Comparison of ENCODE assay signal across 2 cellular contexts in the genomic region with DNA sequence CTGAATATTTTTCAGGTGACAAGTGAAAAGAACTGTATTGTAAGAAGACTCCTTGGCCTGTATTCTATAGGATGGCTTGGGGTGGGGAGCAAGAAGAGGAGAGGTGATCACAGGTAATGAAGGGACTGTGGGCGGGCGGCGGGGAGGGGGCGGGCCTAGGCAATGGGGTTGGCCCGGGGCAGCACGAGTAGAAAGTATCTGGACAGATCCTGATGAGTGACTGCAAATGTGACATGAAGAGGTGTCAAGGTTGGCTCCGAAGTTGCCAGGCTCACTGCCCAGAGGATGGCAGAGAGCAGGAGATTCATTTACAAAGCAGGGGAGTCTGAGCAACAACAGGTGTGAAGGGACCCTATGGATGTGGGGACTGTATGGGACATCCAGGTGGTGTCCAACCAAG.
TF ChIP-seq lines count a peak whose summit lies in the region.

No MANE protein-coding gene starts in this region.

TF ChIP-seq in GM23338, 12 proteins besides CTCF, POLR2A, EP300 and RAD21:
- TF ChIP-seq ETS1 (IDR thresholded peaks at IDR 0.05) (no peak), EZH2 (IDR thresholded peaks at IDR 0.05; ENCODE audit: low read depth, unreplicated experiment) (no peak), ZNF331 (CRISPR knock-in tag; IDR thresholded peaks at IDR 0.05; ENCODE audit: low read depth) (no peak), STAT1 (IDR thresholded peaks at IDR 0.05; ENCODE audit: unreplicated experiment) (no peak), CREB1 (CRISPR knock-in tag; IDR thresholded peaks at IDR 0.05; ENCODE audit: low read depth) (no peak), REST (IDR thresholded peaks at IDR 0.05; ENCODE audit: unreplicated experiment) (no peak)
- TF ChIP-seq, protein P1, sequence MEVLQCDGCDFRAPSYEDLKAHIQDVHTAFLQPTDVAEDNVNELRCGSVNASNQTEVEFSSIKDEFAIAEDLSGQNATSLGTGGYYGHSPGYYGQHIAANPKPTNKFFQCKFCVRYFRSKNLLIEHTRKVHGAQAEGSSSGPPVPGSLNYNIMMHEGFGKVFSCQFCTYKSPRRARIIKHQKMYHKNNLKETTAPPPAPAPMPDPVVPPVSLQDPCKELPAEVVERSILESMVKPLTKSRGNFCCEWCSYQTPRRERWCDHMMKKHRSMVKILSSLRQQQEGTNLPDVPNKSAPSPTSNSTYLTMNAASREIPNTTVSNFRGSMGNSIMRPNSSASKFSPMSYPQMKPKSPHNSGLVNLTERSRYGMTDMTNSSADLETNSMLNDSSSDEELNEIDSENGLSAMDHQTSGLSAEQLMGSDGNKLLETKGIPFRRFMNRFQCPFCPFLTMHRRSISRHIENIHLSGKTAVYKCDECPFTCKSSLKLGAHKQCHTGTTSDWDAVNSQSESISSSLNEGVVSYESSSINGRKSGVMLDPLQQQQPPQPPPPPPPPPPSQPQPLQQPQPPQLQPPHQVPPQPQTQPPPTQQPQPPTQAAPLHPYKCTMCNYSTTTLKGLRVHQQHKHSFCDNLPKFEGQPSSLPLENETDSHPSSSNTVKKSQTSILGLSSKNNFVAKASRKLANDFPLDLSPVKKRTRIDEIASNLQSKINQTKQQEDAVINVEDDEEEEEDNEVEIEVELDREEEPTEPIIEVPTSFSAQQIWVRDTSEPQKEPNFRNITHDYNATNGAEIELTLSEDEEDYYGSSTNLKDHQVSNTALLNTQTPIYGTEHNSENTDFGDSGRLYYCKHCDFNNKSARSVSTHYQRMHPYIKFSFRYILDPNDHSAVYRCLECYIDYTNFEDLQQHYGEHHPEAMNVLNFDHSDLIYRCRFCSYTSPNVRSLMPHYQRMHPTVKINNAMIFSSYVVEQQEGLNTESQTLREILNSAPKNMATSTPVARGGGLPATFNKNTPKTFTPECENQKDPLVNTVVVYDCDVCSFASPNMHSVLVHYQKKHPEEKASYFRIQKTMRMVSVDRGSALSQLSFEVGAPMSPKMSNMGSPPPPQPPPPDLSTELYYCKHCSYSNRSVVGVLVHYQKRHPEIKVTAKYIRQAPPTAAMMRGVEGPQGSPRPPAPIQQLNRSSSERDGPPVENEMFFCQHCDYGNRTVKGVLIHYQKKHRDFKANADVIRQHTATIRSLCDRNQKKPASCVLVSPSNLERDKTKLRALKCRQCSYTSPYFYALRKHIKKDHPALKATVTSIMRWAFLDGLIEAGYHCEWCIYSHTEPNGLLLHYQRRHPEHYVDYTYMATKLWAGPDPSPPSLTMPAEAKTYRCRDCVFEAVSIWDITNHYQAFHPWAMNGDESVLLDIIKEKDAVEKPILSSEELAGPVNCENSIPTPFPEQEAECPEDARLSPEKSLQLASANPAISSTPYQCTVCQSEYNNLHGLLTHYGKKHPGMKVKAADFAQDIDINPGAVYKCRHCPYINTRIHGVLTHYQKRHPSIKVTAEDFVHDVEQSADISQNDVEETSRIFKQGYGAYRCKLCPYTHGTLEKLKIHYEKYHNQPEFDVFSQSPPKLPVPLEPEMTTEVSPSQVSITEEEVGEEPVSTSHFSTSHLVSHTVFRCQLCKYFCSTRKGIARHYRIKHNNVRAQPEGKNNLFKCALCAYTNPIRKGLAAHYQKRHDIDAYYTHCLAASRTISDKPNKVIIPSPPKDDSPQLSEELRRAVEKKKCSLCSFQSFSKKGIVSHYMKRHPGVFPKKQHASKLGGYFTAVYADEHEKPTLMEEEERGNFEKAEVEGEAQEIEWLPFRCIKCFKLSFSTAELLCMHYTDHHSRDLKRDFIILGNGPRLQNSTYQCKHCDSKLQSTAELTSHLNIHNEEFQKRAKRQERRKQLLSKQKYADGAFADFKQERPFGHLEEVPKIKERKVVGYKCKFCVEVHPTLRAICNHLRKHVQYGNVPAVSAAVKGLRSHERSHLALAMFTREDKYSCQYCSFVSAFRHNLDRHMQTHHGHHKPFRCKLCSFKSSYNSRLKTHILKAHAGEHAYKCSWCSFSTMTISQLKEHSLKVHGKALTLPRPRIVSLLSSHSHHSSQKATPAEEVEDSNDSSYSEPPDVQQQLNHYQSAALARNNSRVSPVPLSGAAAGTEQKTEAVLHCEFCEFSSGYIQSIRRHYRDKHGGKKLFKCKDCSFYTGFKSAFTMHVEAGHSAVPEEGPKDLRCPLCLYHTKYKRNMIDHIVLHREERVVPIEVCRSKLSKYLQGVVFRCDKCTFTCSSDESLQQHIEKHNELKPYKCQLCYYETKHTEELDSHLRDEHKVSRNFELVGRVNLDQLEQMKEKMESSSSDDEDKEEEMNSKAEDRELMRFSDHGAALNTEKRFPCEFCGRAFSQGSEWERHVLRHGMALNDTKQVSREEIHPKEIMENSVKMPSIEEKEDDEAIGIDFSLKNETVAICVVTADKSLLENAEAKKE (CRISPR knock-in tag; IDR thresholded peaks at IDR 0.05), result no peak

TF ChIP-seq in H1, 55 proteins besides CTCF, POLR2A, EP300 and RAD21:
- no peak for TF ChIP-seq PHF8 (conservative IDR thresholded peaks at IDR 0.05; ENCODE audit: low read depth, low read length)
- no peak for TF ChIP-seq FOSL1 (IDR thresholded peaks at IDR 0.05; ENCODE audit: insufficient read depth, low read depth, low read length)
- no peak for TF ChIP-seq SP4 (IDR thresholded peaks at IDR 0.05; ENCODE audit: low read length)
- TF ChIP-seq ZNF274 (IDR thresholded peaks at IDR 0.05; ENCODE audit: borderline replicate concordance, extremely low read depth, low read length), result no peak
- no peak for TF ChIP-seq GTF2F1 (IDR thresholded peaks at IDR 0.05; ENCODE audit: borderline replicate concordance, low read depth, low read length)
- no peak for TF ChIP-seq GABPA (IDR thresholded peaks at IDR 0.05; ENCODE audit: borderline replicate concordance, insufficient read depth, low read length)
- TF ChIP-seq, protein P2, sequence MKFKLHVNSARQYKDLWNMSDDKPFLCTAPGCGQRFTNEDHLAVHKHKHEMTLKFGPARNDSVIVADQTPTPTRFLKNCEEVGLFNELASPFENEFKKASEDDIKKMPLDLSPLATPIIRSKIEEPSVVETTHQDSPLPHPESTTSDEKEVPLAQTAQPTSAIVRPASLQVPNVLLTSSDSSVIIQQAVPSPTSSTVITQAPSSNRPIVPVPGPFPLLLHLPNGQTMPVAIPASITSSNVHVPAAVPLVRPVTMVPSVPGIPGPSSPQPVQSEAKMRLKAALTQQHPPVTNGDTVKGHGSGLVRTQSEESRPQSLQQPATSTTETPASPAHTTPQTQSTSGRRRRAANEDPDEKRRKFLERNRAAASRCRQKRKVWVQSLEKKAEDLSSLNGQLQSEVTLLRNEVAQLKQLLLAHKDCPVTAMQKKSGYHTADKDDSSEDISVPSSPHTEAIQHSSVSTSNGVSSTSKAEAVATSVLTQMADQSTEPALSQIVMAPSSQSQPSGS (IDR thresholded peaks at IDR 0.05; ENCODE audit: low read length), result no peak
- no peak for TF ChIP-seq BCL11A (IDR thresholded peaks at IDR 0.05; ENCODE audit: low read depth in 2 of 2, low read length in 2 of 2)
TF ChIP-seq in H1: peak in this region for 0.
